ENCODE assay signal across 1 cellular context in the genomic region with DNA sequence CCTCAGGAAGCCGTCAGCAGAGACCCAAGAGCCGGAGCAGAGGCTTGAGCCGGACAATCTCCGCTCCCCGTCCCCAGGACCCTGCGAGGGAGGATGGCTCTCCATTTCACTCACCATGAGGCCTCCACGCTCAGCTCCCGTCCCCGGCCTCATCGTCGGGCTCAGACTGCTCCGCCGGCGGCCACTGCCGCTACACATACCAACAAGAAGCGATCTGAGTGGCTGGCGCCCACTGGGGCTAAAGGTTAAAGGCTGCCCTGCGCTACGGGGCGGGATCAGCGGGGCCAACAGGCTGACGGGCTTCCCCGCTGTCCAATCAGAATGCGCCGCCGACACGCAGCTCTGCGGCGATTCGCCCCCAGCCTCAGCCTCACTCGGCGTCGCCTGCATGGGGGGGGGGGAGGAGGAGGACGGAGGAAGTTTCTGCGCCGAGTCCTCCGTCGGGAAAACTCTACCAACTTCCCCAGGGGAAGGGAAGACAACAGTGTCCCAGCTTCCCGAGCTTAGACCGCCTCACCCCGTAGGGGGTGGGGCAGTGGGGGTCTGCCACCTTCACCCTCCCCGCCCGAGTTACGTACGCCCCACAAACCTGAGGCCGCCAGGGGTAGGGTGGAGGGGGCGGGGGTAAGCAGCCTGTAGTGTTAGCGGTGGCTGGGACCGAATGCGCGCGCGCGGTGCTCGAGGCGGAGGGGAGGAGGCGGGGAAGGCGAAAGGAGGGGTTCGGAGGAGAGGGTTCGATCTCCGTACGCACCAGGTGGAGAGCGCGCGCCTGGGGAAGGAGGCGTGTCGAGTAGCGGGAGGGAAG.
TF ChIP-seq lines count a peak whose summit lies in the region.

A gene (minus strand): TSS at position 220 of the 805 bp plus-strand sequence. CDS start 22 bp downstream, at position 198.

TF ChIP-seq in HepG2, 621 proteins besides CTCF, POLR2A, EP300 and RAD21 (continued from another document and continues in another):
- TF ChIP-seq, protein P1, sequence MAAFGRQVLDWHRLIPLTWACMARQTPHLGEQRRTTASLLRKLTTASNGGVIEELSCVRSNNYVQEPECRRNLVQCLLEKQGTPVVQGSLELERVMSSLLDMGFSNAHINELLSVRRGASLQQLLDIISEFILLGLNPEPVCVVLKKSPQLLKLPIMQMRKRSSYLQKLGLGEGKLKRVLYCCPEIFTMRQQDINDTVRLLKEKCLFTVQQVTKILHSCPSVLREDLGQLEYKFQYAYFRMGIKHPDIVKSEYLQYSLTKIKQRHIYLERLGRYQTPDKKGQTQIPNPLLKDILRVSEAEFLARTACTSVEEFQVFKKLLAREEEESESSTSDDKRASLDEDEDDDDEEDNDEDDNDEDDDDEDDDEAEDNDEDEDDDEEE (CRISPR knock-in tag; IDR thresholded peaks at IDR 0.05) = peak; percentile 76; the same call in 1 of the 2 replicates
- TF ChIP-seq, protein P2, sequence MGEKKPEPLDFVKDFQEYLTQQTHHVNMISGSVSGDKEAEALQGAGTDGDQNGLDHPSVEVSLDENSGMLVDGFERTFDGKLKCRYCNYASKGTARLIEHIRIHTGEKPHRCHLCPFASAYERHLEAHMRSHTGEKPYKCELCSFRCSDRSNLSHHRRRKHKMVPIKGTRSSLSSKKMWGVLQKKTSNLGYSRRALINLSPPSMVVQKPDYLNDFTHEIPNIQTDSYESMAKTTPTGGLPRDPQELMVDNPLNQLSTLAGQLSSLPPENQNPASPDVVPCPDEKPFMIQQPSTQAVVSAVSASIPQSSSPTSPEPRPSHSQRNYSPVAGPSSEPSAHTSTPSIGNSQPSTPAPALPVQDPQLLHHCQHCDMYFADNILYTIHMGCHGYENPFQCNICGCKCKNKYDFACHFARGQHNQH (CRISPR knock-in tag; IDR thresholded peaks at IDR 0.05) = peak; percentile 52
- peak; percentile 98 for TF ChIP-seq PHF8 (CRISPR knock-in tag; IDR thresholded peaks at IDR 0.05)
- TF ChIP-seq ZNF292 (CRISPR knock-in tag; IDR thresholded peaks at IDR 0.05; ENCODE audit: borderline replicate concordance, low read depth) = peak; percentile 29; the same call in 1 of the 2 replicates
- TF ChIP-seq, protein P3, sequence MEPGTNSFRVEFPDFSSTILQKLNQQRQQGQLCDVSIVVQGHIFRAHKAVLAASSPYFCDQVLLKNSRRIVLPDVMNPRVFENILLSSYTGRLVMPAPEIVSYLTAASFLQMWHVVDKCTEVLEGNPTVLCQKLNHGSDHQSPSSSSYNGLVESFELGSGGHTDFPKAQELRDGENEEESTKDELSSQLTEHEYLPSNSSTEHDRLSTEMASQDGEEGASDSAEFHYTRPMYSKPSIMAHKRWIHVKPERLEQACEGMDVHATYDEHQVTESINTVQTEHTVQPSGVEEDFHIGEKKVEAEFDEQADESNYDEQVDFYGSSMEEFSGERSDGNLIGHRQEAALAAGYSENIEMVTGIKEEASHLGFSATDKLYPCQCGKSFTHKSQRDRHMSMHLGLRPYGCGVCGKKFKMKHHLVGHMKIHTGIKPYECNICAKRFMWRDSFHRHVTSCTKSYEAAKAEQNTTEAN (CRISPR knock-in tag; conservative IDR thresholded peaks at IDR 0.05) = peak; percentile 27; the same call in 1 of the 2 replicates
- TF ChIP-seq GZF1 (CRISPR knock-in tag; IDR thresholded peaks at IDR 0.05) = 0 out of 2 replicates have a peak, but pooled peaks have one; percentile 64
- TF ChIP-seq ZNF768 (CRISPR knock-in tag; IDR thresholded peaks at IDR 0.05) = 0 out of 2 replicates have a peak, but pooled peaks have one; percentile 50
- TF ChIP-seq, protein P4, sequence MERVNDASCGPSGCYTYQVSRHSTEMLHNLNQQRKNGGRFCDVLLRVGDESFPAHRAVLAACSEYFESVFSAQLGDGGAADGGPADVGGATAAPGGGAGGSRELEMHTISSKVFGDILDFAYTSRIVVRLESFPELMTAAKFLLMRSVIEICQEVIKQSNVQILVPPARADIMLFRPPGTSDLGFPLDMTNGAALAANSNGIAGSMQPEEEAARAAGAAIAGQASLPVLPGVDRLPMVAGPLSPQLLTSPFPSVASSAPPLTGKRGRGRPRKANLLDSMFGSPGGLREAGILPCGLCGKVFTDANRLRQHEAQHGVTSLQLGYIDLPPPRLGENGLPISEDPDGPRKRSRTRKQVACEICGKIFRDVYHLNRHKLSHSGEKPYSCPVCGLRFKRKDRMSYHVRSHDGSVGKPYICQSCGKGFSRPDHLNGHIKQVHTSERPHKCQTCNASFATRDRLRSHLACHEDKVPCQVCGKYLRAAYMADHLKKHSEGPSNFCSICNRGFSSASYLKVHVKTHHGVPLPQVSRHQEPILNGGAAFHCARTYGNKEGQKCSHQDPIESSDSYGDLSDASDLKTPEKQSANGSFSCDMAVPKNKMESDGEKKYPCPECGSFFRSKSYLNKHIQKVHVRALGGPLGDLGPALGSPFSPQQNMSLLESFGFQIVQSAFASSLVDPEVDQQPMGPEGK (CRISPR knock-in tag; IDR thresholded peaks at IDR 0.05) = peak; percentile 84
- no peak; the same call in 1 of the 2 replicates for TF ChIP-seq ETV6 (CRISPR knock-in tag; conservative IDR thresholded peaks at IDR 0.05)
- TF ChIP-seq ZNF792 (CRISPR knock-in tag; IDR thresholded peaks at IDR 0.05) = peak; percentile 35; the same call in 1 of the 2 replicates
- TF ChIP-seq ZFY (CRISPR knock-in tag; IDR thresholded peaks at IDR 0.05) = peak; percentile 99
- TF ChIP-seq ZNF530 (CRISPR knock-in tag; IDR thresholded peaks at IDR 0.05; ENCODE audit: low read depth) = no peak
- peak; percentile 61 for TF ChIP-seq SALL1 (CRISPR knock-in tag; IDR thresholded peaks at IDR 0.05)
- TF ChIP-seq ARID2 (CRISPR knock-in tag; IDR thresholded peaks at IDR 0.05; ENCODE audit: borderline replicate concordance) = no peak
- peak; percentile 39; the same call in 1 of the 2 replicates for TF ChIP-seq ATF7-NPFF (CRISPR knock-in tag; IDR thresholded peaks at IDR 0.05; ENCODE audit: low read depth)
- TF ChIP-seq NCOA2 (CRISPR knock-in tag; IDR thresholded peaks at IDR 0.05) = peak; percentile 57
- TF ChIP-seq PPARG (CRISPR knock-in tag; conservative IDR thresholded peaks at IDR 0.05) = peak; percentile 91
- TF ChIP-seq PAX8 (CRISPR knock-in tag; IDR thresholded peaks at IDR 0.05; ENCODE audit: borderline replicate concordance) = 0 out of 2 replicates have a peak, but pooled peaks have one; percentile 15
- TF ChIP-seq ZNF383 (CRISPR knock-in tag; IDR thresholded peaks at IDR 0.05; ENCODE audit: borderline replicate concordance) = peak; percentile 85; the same call in 1 of the 2 replicates
- TF ChIP-seq GATAD2A (CRISPR knock-in tag; IDR thresholded peaks at IDR 0.05) = peak; percentile 49; the same call in 1 of the 2 replicates
- TF ChIP-seq ZFP90 (CRISPR knock-in tag; IDR thresholded peaks at IDR 0.05; ENCODE audit: borderline replicate concordance) = no peak; the same call in 1 of the 2 replicates
- peak; percentile 99 for TF ChIP-seq NFYB (CRISPR knock-in tag; IDR thresholded peaks at IDR 0.05)
- peak; percentile 96 for TF ChIP-seq RBFOX2 (IDR thresholded peaks at IDR 0.05; ENCODE audit: low read depth, low read length)
- peak; percentile 68 for TF ChIP-seq SKI (IDR thresholded peaks at IDR 0.05; ENCODE audit: partially characterized antibody)
- TF ChIP-seq SNAI1 (CRISPR knock-in tag; IDR thresholded peaks at IDR 0.05; ENCODE audit: borderline replicate concordance) = peak; percentile 95; the same call in 1 of the 2 replicates
- peak; percentile 96 for TF ChIP-seq SPEN (CRISPR knock-in tag; IDR thresholded peaks at IDR 0.05; ENCODE audit: low read depth)
- no peak for TF ChIP-seq RBAK (CRISPR knock-in tag; IDR thresholded peaks at IDR 0.05)
- TF ChIP-seq ZNF7 (CRISPR knock-in tag; IDR thresholded peaks at IDR 0.05) = no peak
- peak; percentile 91 for TF ChIP-seq GABPB1 (CRISPR knock-in tag; IDR thresholded peaks at IDR 0.05)
- TF ChIP-seq RXRB (CRISPR knock-in tag; IDR thresholded peaks at IDR 0.05; ENCODE audit: borderline replicate concordance) = peak; percentile 48; the same call in 1 of the 2 replicates
- TF ChIP-seq HHEX (CRISPR knock-in tag; IDR thresholded peaks at IDR 0.05) = 0 out of 2 replicates have a peak, but pooled peaks have one; percentile 15
- TF ChIP-seq, protein P5, sequence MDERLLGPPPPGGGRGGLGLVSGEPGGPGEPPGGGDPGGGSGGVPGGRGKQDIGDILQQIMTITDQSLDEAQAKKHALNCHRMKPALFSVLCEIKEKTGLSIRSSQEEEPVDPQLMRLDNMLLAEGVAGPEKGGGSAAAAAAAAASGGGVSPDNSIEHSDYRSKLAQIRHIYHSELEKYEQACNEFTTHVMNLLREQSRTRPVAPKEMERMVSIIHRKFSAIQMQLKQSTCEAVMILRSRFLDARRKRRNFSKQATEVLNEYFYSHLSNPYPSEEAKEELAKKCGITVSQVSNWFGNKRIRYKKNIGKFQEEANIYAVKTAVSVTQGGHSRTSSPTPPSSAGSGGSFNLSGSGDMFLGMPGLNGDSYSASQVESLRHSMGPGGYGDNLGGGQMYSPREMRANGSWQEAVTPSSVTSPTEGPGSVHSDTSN (CRISPR knock-in tag; IDR thresholded peaks at IDR 0.05) = peak; percentile 95
- peak; percentile 52; the same call in 1 of the 2 replicates for TF ChIP-seq SIN3A (IDR thresholded peaks at IDR 0.05; ENCODE audit: borderline replicate concordance, low read depth, low read length)
- no peak for TF ChIP-seq SALL2 (CRISPR knock-in tag; IDR thresholded peaks at IDR 0.05)
- TF ChIP-seq, protein P6, sequence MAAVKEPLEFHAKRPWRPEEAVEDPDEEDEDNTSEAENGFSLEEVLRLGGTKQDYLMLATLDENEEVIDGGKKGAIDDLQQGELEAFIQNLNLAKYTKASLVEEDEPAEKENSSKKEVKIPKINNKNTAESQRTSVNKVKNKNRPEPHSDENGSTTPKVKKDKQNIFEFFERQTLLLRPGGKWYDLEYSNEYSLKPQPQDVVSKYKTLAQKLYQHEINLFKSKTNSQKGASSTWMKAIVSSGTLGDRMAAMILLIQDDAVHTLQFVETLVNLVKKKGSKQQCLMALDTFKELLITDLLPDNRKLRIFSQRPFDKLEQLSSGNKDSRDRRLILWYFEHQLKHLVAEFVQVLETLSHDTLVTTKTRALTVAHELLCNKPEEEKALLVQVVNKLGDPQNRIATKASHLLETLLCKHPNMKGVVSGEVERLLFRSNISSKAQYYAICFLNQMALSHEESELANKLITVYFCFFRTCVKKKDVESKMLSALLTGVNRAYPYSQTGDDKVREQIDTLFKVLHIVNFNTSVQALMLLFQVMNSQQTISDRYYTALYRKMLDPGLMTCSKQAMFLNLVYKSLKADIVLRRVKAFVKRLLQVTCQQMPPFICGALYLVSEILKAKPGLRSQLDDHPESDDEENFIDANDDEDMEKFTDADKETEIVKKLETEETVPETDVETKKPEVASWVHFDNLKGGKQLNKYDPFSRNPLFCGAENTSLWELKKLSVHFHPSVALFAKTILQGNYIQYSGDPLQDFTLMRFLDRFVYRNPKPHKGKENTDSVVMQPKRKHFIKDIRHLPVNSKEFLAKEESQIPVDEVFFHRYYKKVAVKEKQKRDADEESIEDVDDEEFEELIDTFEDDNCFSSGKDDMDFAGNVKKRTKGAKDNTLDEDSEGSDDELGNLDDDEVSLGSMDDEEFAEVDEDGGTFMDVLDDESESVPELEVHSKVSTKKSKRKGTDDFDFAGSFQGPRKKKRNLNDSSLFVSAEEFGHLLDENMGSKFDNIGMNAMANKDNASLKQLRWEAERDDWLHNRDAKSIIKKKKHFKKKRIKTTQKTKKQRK (IDR thresholded peaks at IDR 0.05; ENCODE audit: low read length) = no peak
- TF ChIP-seq, protein P7, sequence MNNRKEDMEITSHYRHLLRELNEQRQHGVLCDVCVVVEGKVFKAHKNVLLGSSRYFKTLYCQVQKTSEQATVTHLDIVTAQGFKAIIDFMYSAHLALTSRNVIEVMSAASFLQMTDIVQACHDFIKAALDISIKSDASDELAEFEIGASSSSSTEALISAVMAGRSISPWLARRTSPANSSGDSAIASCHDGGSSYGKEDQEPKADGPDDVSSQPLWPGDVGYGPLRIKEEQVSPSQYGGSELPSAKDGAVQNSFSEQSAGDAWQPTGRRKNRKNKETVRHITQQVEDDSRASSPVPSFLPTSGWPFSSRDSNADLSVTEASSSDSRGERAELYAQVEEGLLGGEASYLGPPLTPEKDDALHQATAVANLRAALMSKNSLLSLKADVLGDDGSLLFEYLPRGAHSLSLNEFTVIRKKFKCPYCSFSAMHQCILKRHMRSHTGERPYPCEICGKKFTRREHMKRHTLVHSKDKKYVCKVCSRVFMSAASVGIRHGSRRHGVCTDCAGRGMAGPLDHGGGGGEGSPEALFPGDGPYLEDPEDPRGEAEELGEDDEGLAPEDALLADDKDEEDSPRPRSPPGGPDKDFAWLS (CRISPR knock-in tag; IDR thresholded peaks at IDR 0.05; ENCODE audit: borderline replicate concordance) = peak; percentile 97; the same call in 1 of the 2 replicates
- TF ChIP-seq, protein P8, sequence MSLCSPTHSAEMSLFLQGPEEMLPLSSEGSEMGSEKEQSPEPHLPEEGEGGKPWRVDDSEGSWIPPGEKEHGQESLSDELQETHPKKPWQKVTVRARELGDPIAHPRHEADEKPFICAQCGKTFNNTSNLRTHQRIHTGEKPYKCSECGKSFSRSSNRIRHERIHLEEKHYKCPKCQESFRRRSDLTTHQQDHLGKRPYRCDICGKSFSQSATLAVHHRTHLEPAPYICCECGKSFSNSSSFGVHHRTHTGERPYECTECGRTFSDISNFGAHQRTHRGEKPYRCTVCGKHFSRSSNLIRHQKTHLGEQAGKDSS (CRISPR knock-in tag; IDR thresholded peaks at IDR 0.05; ENCODE audit: borderline replicate concordance, low read depth) = peak; percentile 76
- no peak for TF ChIP-seq FOXK2 (IDR thresholded peaks at IDR 0.05)
- TF ChIP-seq RCOR2 (CRISPR knock-in tag; IDR thresholded peaks at IDR 0.05) = no peak
- peak; percentile 12; the same call in 1 of the 2 replicates for TF ChIP-seq SOX5 (CRISPR knock-in tag; IDR thresholded peaks at IDR 0.05; ENCODE audit: borderline replicate concordance)
- TF ChIP-seq, protein P9, sequence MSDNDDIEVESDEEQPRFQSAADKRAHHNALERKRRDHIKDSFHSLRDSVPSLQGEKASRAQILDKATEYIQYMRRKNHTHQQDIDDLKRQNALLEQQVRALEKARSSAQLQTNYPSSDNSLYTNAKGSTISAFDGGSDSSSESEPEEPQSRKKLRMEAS (IDR thresholded peaks at IDR 0.05) = peak; percentile 87
- TF ChIP-seq, protein P10, sequence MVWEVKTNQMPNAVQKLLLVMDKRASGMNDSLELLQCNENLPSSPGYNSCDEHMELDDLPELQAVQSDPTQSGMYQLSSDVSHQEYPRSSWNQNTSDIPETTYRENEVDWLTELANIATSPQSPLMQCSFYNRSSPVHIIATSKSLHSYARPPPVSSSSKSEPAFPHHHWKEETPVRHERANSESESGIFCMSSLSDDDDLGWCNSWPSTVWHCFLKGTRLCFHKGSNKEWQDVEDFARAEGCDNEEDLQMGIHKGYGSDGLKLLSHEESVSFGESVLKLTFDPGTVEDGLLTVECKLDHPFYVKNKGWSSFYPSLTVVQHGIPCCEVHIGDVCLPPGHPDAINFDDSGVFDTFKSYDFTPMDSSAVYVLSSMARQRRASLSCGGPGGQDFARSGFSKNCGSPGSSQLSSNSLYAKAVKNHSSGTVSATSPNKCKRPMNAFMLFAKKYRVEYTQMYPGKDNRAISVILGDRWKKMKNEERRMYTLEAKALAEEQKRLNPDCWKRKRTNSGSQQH (CRISPR knock-in tag; IDR thresholded peaks at IDR 0.05; ENCODE audit: low read depth) = peak; percentile 14; the same call in 1 of the 2 replicates
- peak; percentile 38 for TF ChIP-seq ZNF331 (CRISPR knock-in tag; IDR thresholded peaks at IDR 0.05)
- TF ChIP-seq, protein P11, sequence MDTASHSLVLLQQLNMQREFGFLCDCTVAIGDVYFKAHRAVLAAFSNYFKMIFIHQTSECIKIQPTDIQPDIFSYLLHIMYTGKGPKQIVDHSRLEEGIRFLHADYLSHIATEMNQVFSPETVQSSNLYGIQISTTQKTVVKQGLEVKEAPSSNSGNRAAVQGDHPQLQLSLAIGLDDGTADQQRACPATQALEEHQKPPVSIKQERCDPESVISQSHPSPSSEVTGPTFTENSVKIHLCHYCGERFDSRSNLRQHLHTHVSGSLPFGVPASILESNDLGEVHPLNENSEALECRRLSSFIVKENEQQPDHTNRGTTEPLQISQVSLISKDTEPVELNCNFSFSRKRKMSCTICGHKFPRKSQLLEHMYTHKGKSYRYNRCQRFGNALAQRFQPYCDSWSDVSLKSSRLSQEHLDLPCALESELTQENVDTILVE (CRISPR knock-in tag; IDR thresholded peaks at IDR 0.05) = peak; percentile 24; the same call in 1 of the 2 replicates
